ENCODE assay signal across 2 cellular contexts in the genomic region with DNA sequence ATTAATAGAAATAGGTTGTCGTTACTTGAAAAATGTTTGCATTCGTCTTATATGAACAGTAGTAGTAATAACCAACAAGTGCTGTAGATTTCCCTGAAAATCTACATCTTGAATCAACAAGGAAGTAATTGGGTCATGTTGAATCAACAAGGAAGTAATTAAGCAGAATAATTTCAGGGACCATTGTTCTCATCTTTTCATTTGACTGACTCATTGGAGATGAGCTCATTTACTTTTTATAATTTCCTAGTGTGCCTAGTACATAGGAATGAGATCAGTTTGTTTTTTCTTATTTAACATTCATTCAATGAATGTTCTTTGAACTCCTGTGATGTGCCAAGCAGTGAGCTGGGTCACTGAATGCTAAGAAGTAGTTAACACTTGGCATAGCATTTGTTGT.
TF ChIP-seq lines count a peak whose summit lies in the region.

No MANE protein-coding gene starts in this region.

TF ChIP-seq in SK-N-SH, 30 proteins besides CTCF, POLR2A, EP300 and RAD21:
- peak; percentile 32; the same call in 1 of the 2 replicates for TF ChIP-seq MEF2A (IDR thresholded peaks at IDR 0.05; ENCODE audit: borderline replicate concordance, low read depth)
- TF ChIP-seq, protein P1, sequence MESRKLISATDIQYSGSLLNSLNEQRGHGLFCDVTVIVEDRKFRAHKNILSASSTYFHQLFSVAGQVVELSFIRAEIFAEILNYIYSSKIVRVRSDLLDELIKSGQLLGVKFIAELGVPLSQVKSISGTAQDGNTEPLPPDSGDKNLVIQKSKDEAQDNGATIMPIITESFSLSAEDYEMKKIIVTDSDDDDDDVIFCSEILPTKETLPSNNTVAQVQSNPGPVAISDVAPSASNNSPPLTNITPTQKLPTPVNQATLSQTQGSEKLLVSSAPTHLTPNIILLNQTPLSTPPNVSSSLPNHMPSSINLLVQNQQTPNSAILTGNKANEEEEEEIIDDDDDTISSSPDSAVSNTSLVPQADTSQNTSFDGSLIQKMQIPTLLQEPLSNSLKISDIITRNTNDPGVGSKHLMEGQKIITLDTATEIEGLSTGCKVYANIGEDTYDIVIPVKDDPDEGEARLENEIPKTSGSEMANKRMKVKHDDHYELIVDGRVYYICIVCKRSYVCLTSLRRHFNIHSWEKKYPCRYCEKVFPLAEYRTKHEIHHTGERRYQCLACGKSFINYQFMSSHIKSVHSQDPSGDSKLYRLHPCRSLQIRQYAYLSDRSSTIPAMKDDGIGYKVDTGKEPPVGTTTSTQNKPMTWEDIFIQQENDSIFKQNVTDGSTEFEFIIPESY (IDR thresholded peaks at IDR 0.05; ENCODE audit: borderline replicate concordance, low read depth), result no peak

TF ChIP-seq in SK-N-SH treated with all-trans-retinoic acid at 6 μM for 48 hours, 23 proteins besides CTCF, POLR2A, EP300 and RAD21:
- TF ChIP-seq RARB (CRISPR knock-in tag; IDR thresholded peaks at IDR 0.05) (no peak), ZNF565 (CRISPR knock-in tag; conservative IDR thresholded peaks at IDR 0.05; ENCODE audit: low read depth) (no peak), SNAI2 (CRISPR knock-in tag; IDR thresholded peaks at IDR 0.05) (no peak), ARNTL (CRISPR knock-in tag; IDR thresholded peaks at IDR 0.05; ENCODE audit: borderline replicate concordance, low read depth) (no peak)
- TF ChIP-seq, protein P2, sequence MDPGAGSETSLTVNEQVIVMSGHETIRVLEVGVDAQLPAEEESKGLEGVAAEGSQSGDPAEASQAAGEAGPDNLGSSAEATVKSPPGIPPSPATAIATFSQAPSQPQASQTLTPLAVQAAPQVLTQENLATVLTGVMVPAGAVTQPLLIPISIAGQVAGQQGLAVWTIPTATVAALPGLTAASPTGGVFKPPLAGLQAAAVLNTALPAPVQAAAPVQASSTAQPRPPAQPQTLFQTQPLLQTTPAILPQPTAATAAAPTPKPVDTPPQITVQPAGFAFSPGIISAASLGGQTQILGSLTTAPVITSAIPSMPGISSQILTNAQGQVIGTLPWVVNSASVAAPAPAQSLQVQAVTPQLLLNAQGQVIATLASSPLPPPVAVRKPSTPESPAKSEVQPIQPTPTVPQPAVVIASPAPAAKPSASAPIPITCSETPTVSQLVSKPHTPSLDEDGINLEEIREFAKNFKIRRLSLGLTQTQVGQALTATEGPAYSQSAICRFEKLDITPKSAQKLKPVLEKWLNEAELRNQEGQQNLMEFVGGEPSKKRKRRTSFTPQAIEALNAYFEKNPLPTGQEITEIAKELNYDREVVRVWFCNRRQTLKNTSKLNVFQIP (CRISPR knock-in tag; IDR thresholded peaks at IDR 0.05; ENCODE audit: borderline replicate concordance, low read depth), result no peak
- TF ChIP-seq, protein P3, sequence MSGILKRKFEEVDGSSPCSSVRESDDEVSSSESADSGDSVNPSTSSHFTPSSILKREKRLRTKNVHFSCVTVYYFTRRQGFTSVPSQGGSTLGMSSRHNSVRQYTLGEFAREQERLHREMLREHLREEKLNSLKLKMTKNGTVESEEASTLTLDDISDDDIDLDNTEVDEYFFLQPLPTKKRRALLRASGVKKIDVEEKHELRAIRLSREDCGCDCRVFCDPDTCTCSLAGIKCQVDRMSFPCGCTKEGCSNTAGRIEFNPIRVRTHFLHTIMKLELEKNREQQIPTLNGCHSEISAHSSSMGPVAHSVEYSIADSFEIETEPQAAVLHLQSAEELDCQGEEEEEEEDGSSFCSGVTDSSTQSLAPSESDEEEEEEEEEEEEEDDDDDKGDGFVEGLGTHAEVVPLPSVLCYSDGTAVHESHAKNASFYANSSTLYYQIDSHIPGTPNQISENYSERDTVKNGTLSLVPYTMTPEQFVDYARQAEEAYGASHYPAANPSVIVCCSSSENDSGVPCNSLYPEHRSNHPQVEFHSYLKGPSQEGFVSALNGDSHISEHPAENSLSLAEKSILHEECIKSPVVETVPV (CRISPR knock-in tag; IDR thresholded peaks at IDR 0.05), result no peak
